Comparison of ENCODE assay signal across 8 cellular contexts in genomic region chr1:12477936-12478611, GRCh38.
DNase-seq lines count a peak whose midpoint lies in the region; ATAC-seq and TF ChIP-seq lines count a peak whose summit lies in the region.

No MANE protein-coding gene starts in this region.

- H3K9me3 Mint-ChIP-seq in WTC11 = peaks cover 18% of the 10 kb centered on the region
- H3K9me3 Mint-ChIP-seq in progenitor cell of endocrine pancreas (ENCODE audit: low read depth) = peaks cover under 1% of the 10 kb centered on the region

- H3K27ac Mint-ChIP-seq in WTC11 (peak overlapping the region; percentile 66; the same call in 1 of the 2 replicates), progenitor cell of endocrine pancreas (peak overlapping the region; percentile 97)

- peak; percentile 98 for DNase-seq in EL
- DNase-seq in NCI-H1092 (lab: John Stamatoyannopoulos, UW) = peak; percentile 97
- DNase-seq in WTC11 (ENCODE audit: low spot score) = no peak
- peak; percentile 100 for DNase-seq in foreskin melanocyte
- no peak for DNase-seq in progenitor cell of endocrine pancreas (ENCODE audit: low spot score, unreplicated experiment)
- DNase-seq in GM10248 (ENCODE audit: extremely low spot score) = no peak
- no peak for DNase-seq in GM10266 (ENCODE audit: extremely low spot score)

- ATAC-seq in WTC11 = peak; percentile 60
- ATAC-seq in HG03025 (IDR thresholded peaks at IDR 0.05; ENCODE audit: low FRiP score, unreplicated experiment) = no peak

- POLR2A ChIA-PET in WTC11 (lab: Charles Lee) (no interaction called here), GM10248 (lab: Yijun Ruan, JAX) (no interaction called here)

- CTCF ChIA-PET in WTC11 (lab: Charles Lee) = interaction anchor here (1.1 kb wide), 1 partner anchor 202 kb away, joined by 3 read pairs; no protein-coding TSS in a partner anchor
- CTCF ChIA-PET in GM10248 (lab: Yijun Ruan, JAX) = no interaction called here

- peaks cover 19% of the 10 kb centered on the region for H3K36me3 Mint-ChIP-seq in WTC11
- peaks cover 23% of the 10 kb centered on the region for H3K36me3 Mint-ChIP-seq in progenitor cell of endocrine pancreas (ENCODE audit: insufficient read depth)

- TF ChIP-seq CTCF in WTC11 (IDR thresholded peaks at IDR 0.05) = no peak
- TF ChIP-seq CTCF in progenitor cell of endocrine pancreas (IDR thresholded peaks at IDR 0.05; ENCODE audit: unreplicated experiment) = no peak
- no peak for TF ChIP-seq CTCF in GM10248 (IDR thresholded peaks at IDR 0.05; ENCODE audit: control extremely low read depth, extremely low read depth, low read depth, missing control alignments)
- no peak for TF ChIP-seq CTCF in GM10266 (IDR thresholded peaks at IDR 0.05; ENCODE audit: control insufficient read depth, insufficient read depth, low read depth, missing control alignments)

- peaks cover 20% of the 10 kb centered on the region for H3K4me1 Mint-ChIP-seq in WTC11
- peaks cover 46% of the 10 kb centered on the region for H3K4me1 Mint-ChIP-seq in progenitor cell of endocrine pancreas (ENCODE audit: low read depth)

- H3K4me3 Mint-ChIP-seq in WTC11 (no peak overlapping the region), progenitor cell of endocrine pancreas (ENCODE audit: low read depth) (no peak overlapping the region)

- H3K27me3 Mint-ChIP-seq in WTC11 (ENCODE audit: low read depth) (no peaks in the 10 kb centered on the region), progenitor cell of endocrine pancreas (no peaks in the 10 kb centered on the region)

TF ChIP-seq in WTC11, 78 proteins besides CTCF, POLR2A, EP300 and RAD21:
- TF ChIP-seq ATF3 (CRISPR knock-in tag; conservative IDR thresholded peaks at IDR 0.05) (no peak), ELF4 (CRISPR knock-in tag; IDR thresholded peaks at IDR 0.05; ENCODE audit: low read depth) (no peak), JUN (CRISPR knock-in tag; IDR thresholded peaks at IDR 0.05) (no peak), ARID4B (CRISPR knock-in tag; IDR thresholded peaks at IDR 0.05; ENCODE audit: borderline replicate concordance) (no peak)

Comparison
In these comparisons a context has a peak if more than half of its experiments do, and no peak if none do; other contexts are left out.
1. DNase-seq: peak in EL (single experiment), NCI-H1092 (single experiment) and foreskin melanocyte (single experiment); none in WTC11 (single experiment), progenitor cell of endocrine pancreas (single experiment), GM10248 (single experiment) and GM10266 (single experiment).